In the genomic region with DNA sequence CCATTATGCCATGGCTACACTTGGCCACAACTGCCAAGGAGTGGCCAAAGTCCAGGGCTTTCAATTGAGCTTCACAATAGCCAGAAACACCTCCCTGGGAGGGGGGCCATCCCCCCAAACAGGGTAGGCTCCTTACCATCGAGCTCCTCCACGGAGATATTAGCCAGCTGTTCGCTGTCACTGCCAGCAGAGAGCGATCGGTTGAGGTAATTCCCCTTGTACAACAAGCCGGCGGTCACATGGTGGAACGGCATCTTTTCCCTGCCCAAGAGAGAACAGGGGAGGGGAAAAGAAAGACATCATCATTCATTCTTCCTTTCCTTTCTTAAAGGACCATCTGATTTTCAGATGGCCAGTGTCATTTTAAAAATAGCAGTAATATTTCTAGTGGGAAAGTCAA, we compare ENCODE assay signal across 22 cellular contexts.
"Had no signal": no experiment of that assay in that cellular context is flagged by ENCODE, and none has a peak within 500 bp of the region (broad histone marks: within the 10 kb centered on the region; RNA-seq: fewer than 3 reads in every experiment).

No MANE protein-coding gene starts in this region.

- H3K27ac ChIP-seq: dorsolateral prefrontal cortex, epithelial cell of prostate, gastrocnemius medialis, left lung, ovary, psoas muscle, sigmoid colon, thoracic aorta, tibial nerve, upper lobe of left lung had no signal

- H3K27ac Mint-ChIP-seq: naive thymus-derived CD8-positive, alpha-beta T cell; stimulated activated naive B cell treated with anti-CD40 and anti-IgM and Interleukin-4, amounts not matched to agents 10 μg/mL and 1 μg/mL and 100 μg/mL, for 72 hours; stimulated activated naive CD8-positive, alpha-beta T cell treated with anti-CD3 and anti-CD28 coated beads, Interleukin-15, Interleukin-2, amounts not matched to agents 100 ng/mL and 50 ng/mL, for 24 hours had no signal

- H3K27me3 Mint-ChIP-seq: stimulated activated naive B cell treated with anti-CD40 and anti-IgM and Interleukin-4, amounts not matched to agents 10 μg/mL and 1 μg/mL and 100 μg/mL, for 72 hours; stimulated activated naive CD8-positive, alpha-beta T cell treated with anti-CD3 and anti-CD28 coated beads, Interleukin-15, Interleukin-2, amounts not matched to agents 100 ng/mL and 50 ng/mL, for 24 hours had no signal

- H3K27me3 ChIP-seq: dorsolateral prefrontal cortex, gastrocnemius medialis, left lung, ovary, sigmoid colon, tibial nerve, upper lobe of left lung had no signal

- DNase-seq: dorsolateral prefrontal cortex; effector CD4-positive, alpha-beta T cell; foreskin fibroblast; gastrocnemius medialis; kidney; left lung; mesendoderm; midbrain; naive thymus-derived CD8-positive, alpha-beta T cell; occipital lobe; ovary; posterior cingulate gyrus; psoas muscle; right cardiac atrium; sigmoid colon; stimulated activated CD4-positive, alpha-beta T cell treated with anti-CD3 and anti-CD28 coated beads, Interleukin-4, amount 100 ng/mL, for 4 hours; stimulated activated naive B cell treated with anti-CD40 and anti-IgM and Interleukin-4, amounts not matched to agents 10 μg/mL and 1 μg/mL and 100 μg/mL, for 72 hours; upper lobe of left lung had no signal

- H3K4me1 ChIP-seq: gastrocnemius medialis, left lung, psoas muscle, sigmoid colon, tibial nerve, upper lobe of left lung had no signal

- H3K36me3 Mint-ChIP-seq: stimulated activated naive B cell treated with anti-CD40 and anti-IgM and Interleukin-4, amounts not matched to agents 10 μg/mL and 1 μg/mL and 100 μg/mL, for 72 hours had no signal

- H3K4me1 Mint-ChIP-seq: naive thymus-derived CD8-positive, alpha-beta T cell; stimulated activated naive B cell treated with anti-CD40 and anti-IgM and Interleukin-4, amounts not matched to agents 10 μg/mL and 1 μg/mL and 100 μg/mL, for 72 hours had no signal

- H3K4me3 Mint-ChIP-seq: naive thymus-derived CD8-positive, alpha-beta T cell; stimulated activated naive B cell treated with anti-CD40 and anti-IgM and Interleukin-4, amounts not matched to agents 10 μg/mL and 1 μg/mL and 100 μg/mL, for 72 hours; stimulated activated naive CD8-positive, alpha-beta T cell treated with anti-CD3 and anti-CD28 coated beads, Interleukin-15, Interleukin-2, amounts not matched to agents 100 ng/mL and 50 ng/mL, for 24 hours had no signal

- H3K9me3 ChIP-seq: ovary, thoracic aorta had no signal
